In genomic region chr3:138477801-138478200, GRCh38 we compare ENCODE assay signal across 20 cellular contexts. TPM values are rescaled to one million over a fixed set of nuclear protein-coding genes. Genes with fewer than 3 reads are reported as not detected.
"Had no signal": no experiment of that assay in that cellular context is flagged by ENCODE, and none has a peak within 500 bp of the region (broad histone marks: within the 10 kb centered on the region; RNA-seq: fewer than 3 reads in every experiment).

No MANE protein-coding gene starts in this region.

- H3K4me3 ChIP-seq: dorsolateral prefrontal cortex, esophagus muscularis mucosa, gastroesophageal sphincter, sigmoid colon, skin epidermis, stomach, thoracic aorta, transverse colon had no signal

- DNase-seq: cortex of kidney; dorsolateral prefrontal cortex; effector CD8-positive, alpha-beta T cell; glutamatergic neuron; left cardiac atrium; mammary epithelial cell; naive thymus-derived CD4-positive, alpha-beta T cell; sigmoid colon; stimulated activated CD4-positive, alpha-beta T cell treated with anti-CD3 and anti-CD28 coated beads, Interleukin-12 subunit alpha, Interleukin-12 subunit beta, amount 100 ng/mL, for 4 hours; stimulated activated naive CD4-positive, alpha-beta T cell; stomach; substantia nigra; transverse colon had no signal

- ATAC-seq: gastroesophageal sphincter; naive thymus-derived CD4-positive, alpha-beta T cell had no signal

- H3K36me3 Mint-ChIP-seq: naive thymus-derived CD4-positive, alpha-beta T cell had no signal

- H3K27ac ChIP-seq: dorsolateral prefrontal cortex, epithelial cell of prostate, esophagus muscularis mucosa, gastroesophageal sphincter, neutrophil, sigmoid colon, skin epidermis, stomach, thoracic aorta, transverse colon had no signal

- H3K4me1 ChIP-seq: esophagus muscularis mucosa, gastroesophageal sphincter, stomach, transverse colon had no signal

- H3K27me3 ChIP-seq: dorsolateral prefrontal cortex, esophagus muscularis mucosa, gastroesophageal sphincter, sigmoid colon, stomach, transverse colon had no signal

- H3K9me3 ChIP-seq: esophagus muscularis mucosa, gastroesophageal sphincter, neutrophil, sigmoid colon, stomach, thoracic aorta, transverse colon had no signal

- H3K36me3 ChIP-seq: esophagus muscularis mucosa, gastroesophageal sphincter, neutrophil, stomach, thoracic aorta, transverse colon had no signal

- H3K4me3 Mint-ChIP-seq: naive thymus-derived CD4-positive, alpha-beta T cell had no signal

RNA-seq across cellular contexts. Expression of gene ESYT3, which starts 43.4 kb away (rescaled TPM):
- total RNA-seq: pulmonary artery endothelial cell had no signal
